In the genomic region with DNA sequence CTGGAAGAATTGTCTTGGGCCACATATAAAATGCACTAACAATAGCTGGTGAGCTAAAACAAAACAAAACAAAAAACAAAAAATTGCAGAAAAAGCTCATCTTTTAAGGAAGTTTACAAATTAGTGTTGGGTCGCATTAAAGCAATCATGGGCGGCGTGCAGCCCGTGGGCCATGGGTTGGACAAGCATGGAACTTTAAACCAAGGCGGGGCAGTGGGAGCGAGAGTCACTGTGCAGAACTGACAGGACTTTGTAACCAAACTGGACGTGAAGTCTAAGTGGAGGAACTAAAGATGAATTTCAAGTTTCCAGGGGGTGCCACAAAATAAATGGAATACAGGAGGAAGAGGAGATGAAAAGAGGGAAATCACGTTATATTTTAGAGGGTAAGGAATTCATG, we compare ENCODE assay signal across 28 cellular contexts.
"Had no signal": no experiment of that assay in that cellular context is flagged by ENCODE, and none has a peak within 500 bp of the region (broad histone marks: within the 10 kb centered on the region; RNA-seq: fewer than 3 reads in every experiment).

No MANE protein-coding gene starts in this region.

- H3K36me3 ChIP-seq: gastroesophageal sphincter, pancreas had no signal

- H3K27ac ChIP-seq: epithelial cell of prostate, gastroesophageal sphincter, heart left ventricle, lower lobe of right lung, neutrophil, pancreas, testis, upper lobe of left lung had no signal

- ATAC-seq: activated CD4-positive, alpha-beta T cell treated with anti-CD3 and anti-CD28 coated beads for 36 hours; activated T-helper 17 cell treated with anti-CD3 and anti-CD28 coated beads, Interleukin-2, amount 50 U/mL, for 72 hours; gastroesophageal sphincter; heart left ventricle; lower lobe of right lung; natural killer cell treated with Interleukin-12 subunit alpha and Interleukin-12 subunit beta and Interleukin-15 and Interleukin-18, amount 100 ng/mL, for 72 hours; pancreas; right cardiac atrium; stimulated activated memory B cell treated with anti-CD40 and anti-IgM and Interleukin-4, amounts not matched to agents 10 μg/mL and 1 μg/mL and 100 μg/mL, for 72 hours; T-cell; WTC11 had no signal

- H3K36me3 Mint-ChIP-seq: mesothelial cell of epicardium, WTC11 had no signal

- H3K9me3 ChIP-seq: gastroesophageal sphincter, heart left ventricle, lower lobe of right lung, neutrophil, pancreas, testis, upper lobe of left lung had no signal

- H3K4me1 ChIP-seq: gastroesophageal sphincter, heart left ventricle, lower lobe of right lung, pancreas, testis, upper lobe of left lung had no signal

- H3K4me1 Mint-ChIP-seq: activated CD4-positive, alpha-beta T cell treated with anti-CD3 and anti-CD28 coated beads for 36 hours; activated naive CD8-positive, alpha-beta T cell treated with anti-CD3 and anti-CD28 coated beads, Interleukin-2, amount 10 ng/mL, durations not matched to agents 7 days and 5 days; activated T-helper 17 cell treated with anti-CD3 and anti-CD28 coated beads, Interleukin-2, amount 50 U/mL, for 72 hours; mesothelial cell of epicardium; stimulated activated memory B cell treated with anti-CD40 and anti-IgM and Interleukin-4, amounts not matched to agents 10 μg/mL and 1 μg/mL and 100 μg/mL, for 72 hours; T-cell; WTC11 had no signal

- H3K27me3 ChIP-seq: gastroesophageal sphincter, heart left ventricle, neutrophil, pancreas, testis, upper lobe of left lung had no signal

- H3K27ac Mint-ChIP-seq: activated CD4-positive, alpha-beta T cell treated with anti-CD3 and anti-CD28 coated beads for 36 hours; activated naive CD8-positive, alpha-beta T cell treated with anti-CD3 and anti-CD28 coated beads, Interleukin-2, amount 10 ng/mL, durations not matched to agents 7 days and 5 days; activated T-cell treated with anti-CD3 and anti-CD28 coated beads, Interleukin-2, amount 50 U/mL, for 24 hours; activated T-helper 17 cell treated with anti-CD3 and anti-CD28 coated beads, Interleukin-2, amount 50 U/mL, for 72 hours; mesothelial cell of epicardium; stimulated activated memory B cell treated with anti-CD40 and anti-IgM and Interleukin-4, amounts not matched to agents 10 μg/mL and 1 μg/mL and 100 μg/mL, for 72 hours; T-cell had no signal

- H3K27me3 Mint-ChIP-seq: activated CD4-positive, alpha-beta T cell treated with anti-CD3 and anti-CD28 coated beads for 36 hours; activated naive CD8-positive, alpha-beta T cell treated with anti-CD3 and anti-CD28 coated beads, Interleukin-2, amount 10 ng/mL, durations not matched to agents 7 days and 5 days; activated T-cell treated with anti-CD3 and anti-CD28 coated beads, Interleukin-2, amount 50 U/mL, for 24 hours; activated T-helper 17 cell treated with anti-CD3 and anti-CD28 coated beads, Interleukin-2, amount 50 U/mL, for 72 hours; natural killer cell treated with Interleukin-12 subunit alpha and Interleukin-12 subunit beta and Interleukin-15 and Interleukin-18, amount 100 ng/mL, for 72 hours; stimulated activated memory B cell treated with anti-CD40 and anti-IgM and Interleukin-4, amounts not matched to agents 10 μg/mL and 1 μg/mL and 100 μg/mL, for 72 hours; T-cell had no signal

- DNase-seq: activated CD4-positive, alpha-beta T cell treated with anti-CD3 and anti-CD28 coated beads for 36 hours; activated CD4-positive, alpha-beta T cell treated with anti-CD3 and anti-CD28 coated beads, Interleukin-2, amount 50 U/mL, for 4 hours; activated CD8-positive, alpha-beta memory T cell treated with anti-CD3 and anti-CD28 coated beads for 24 hours; activated CD8-positive, alpha-beta memory T cell treated with anti-CD3 and anti-CD28 coated beads, Interleukin-2, amount 50 U/mL, for 4 hours; activated naive CD4-positive, alpha-beta T cell; activated naive CD8-positive, alpha-beta T cell treated with anti-CD3 and anti-CD28 coated beads, Interleukin-2, amount 10 ng/mL, durations not matched to agents 7 days and 5 days; activated T-cell treated with anti-CD3 and anti-CD28 coated beads, Interleukin-2, amount 50 U/mL, for 24 hours; amniotic stem cell; cerebellar nuclear complex; cortex of kidney; heart left ventricle; islet precursor cell; lower lobe of right lung; pancreas; right cardiac atrium; stimulated activated CD4-positive, alpha-beta T cell treated with anti-CD3 and anti-CD28 coated beads, Interleukin-2, amount 100 ng/mL, for 24 hours; T-cell; testis; upper lobe of left lung had no signal

- H3K4me3 Mint-ChIP-seq: activated CD4-positive, alpha-beta T cell treated with anti-CD3 and anti-CD28 coated beads for 36 hours; activated naive CD8-positive, alpha-beta T cell treated with anti-CD3 and anti-CD28 coated beads, Interleukin-2, amount 10 ng/mL, durations not matched to agents 7 days and 5 days; activated T-cell treated with anti-CD3 and anti-CD28 coated beads, Interleukin-2, amount 50 U/mL, for 24 hours; activated T-helper 17 cell treated with anti-CD3 and anti-CD28 coated beads, Interleukin-2, amount 50 U/mL, for 72 hours; mesothelial cell of epicardium; natural killer cell treated with Interleukin-12 subunit alpha and Interleukin-12 subunit beta and Interleukin-15 and Interleukin-18, amount 100 ng/mL, for 72 hours; stimulated activated memory B cell treated with anti-CD40 and anti-IgM and Interleukin-4, amounts not matched to agents 10 μg/mL and 1 μg/mL and 100 μg/mL, for 72 hours; T-cell; WTC11 had no signal

- FAIRE-seq: pancreas, TTC549 had no signal

- H3K4me3 ChIP-seq: gastroesophageal sphincter, heart left ventricle, lower lobe of right lung, pancreas, testis, upper lobe of left lung had no signal
